ENCODE assay signal across 9 cellular contexts in the genomic region with DNA sequence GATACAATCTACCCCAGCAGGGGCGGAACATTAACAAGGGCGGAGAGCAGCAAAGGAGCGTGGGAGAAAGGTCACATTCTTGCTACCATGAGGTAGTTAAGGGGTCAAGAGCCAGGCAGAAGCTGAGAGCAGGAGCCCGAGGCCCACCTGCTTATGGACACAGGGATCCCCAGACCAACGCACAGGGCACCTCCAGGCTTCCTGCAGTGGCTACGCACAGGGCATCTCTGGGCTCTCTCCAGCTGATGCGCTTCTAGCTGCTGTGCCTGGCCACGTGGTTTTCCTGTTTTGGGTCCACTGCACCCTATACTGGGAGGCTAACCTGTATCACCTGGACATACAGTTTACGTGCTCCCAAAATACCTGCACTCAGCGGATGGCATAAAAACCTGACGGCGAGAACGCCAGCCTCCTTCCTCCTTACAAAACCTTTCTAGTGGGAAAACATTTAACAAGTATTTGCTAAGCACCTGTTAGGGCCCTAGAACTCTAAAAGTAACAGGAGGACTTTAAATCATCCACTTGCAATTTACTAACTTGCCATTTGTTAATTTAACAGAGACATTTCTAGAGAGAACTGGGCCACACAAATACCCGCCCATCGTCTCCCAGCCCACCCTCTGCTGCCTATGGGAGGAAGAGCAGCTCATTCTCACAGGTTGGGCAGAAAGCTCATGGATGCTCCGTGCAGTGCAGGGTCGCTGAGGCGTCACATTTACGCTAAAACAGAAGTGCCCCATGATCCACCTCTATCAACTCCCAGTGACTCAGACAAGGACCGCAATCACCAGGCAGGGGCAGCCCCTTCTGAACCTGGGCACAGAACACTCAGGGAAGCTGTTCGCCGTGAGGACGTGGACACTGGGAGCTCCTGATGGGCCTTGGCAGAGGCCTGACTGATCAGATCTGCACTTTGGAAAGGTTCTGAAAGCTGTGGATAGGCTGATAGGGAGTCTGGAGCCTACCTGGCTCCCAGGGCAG.
DNase-seq lines count a peak whose midpoint lies in the region; ATAC-seq and TF ChIP-seq lines count a peak whose summit lies in the region.
"Had no signal": no experiment of that assay in that cellular context is flagged by ENCODE, and none has a peak within 500 bp of the region (broad histone marks: within the 10 kb centered on the region; RNA-seq: fewer than 3 reads in every experiment).

No MANE protein-coding gene starts in this region.

- peaks cover 70% of the 10 kb centered on the region for H3K4me1 Mint-ChIP-seq in activated T-helper 2 cell treated with anti-CD3 and anti-CD28 coated beads, Interferon-gamma antibody, Interleukin-2, Interleukin-4, amounts not matched to agents 10 μg/mL and 5 μg/mL and 100 μg/mL, durations not matched to agents 14 hours and 24 hours and 36 hours (ENCODE audit: low read depth)
- H3K4me1 Mint-ChIP-seq in nephron = peaks cover 79% of the 10 kb centered on the region

- H3K4me3 Mint-ChIP-seq in activated T-helper 2 cell treated with anti-CD3 and anti-CD28 coated beads, Interferon-gamma antibody, Interleukin-2, Interleukin-4, amounts not matched to agents 10 μg/mL and 5 μg/mL and 100 μg/mL, durations not matched to agents 14 hours and 24 hours and 36 hours (ENCODE audit: low read depth) = peak overlapping the region; percentile 77
- H3K4me3 Mint-ChIP-seq in nephron = no peak overlapping the region

- no peaks in the 10 kb centered on the region for H3K9me3 Mint-ChIP-seq in activated T-helper 2 cell treated with anti-CD3 and anti-CD28 coated beads, Interferon-gamma antibody, Interleukin-2, Interleukin-4, amounts not matched to agents 10 μg/mL and 5 μg/mL and 100 μg/mL, durations not matched to agents 14 hours and 24 hours and 36 hours
- H3K9me3 Mint-ChIP-seq in nephron = no peaks in the 10 kb centered on the region

- no peaks in the 10 kb centered on the region for H3K27me3 Mint-ChIP-seq in activated T-helper 2 cell treated with anti-CD3 and anti-CD28 coated beads, Interferon-gamma antibody, Interleukin-2, Interleukin-4, amounts not matched to agents 10 μg/mL and 5 μg/mL and 100 μg/mL, durations not matched to agents 14 hours and 24 hours and 36 hours (ENCODE audit: low read depth)
- peaks cover 5% of the 10 kb centered on the region for H3K27me3 Mint-ChIP-seq in nephron (ENCODE audit: low read depth)

- H3K36me3 Mint-ChIP-seq in activated T-helper 2 cell treated with anti-CD3 and anti-CD28 coated beads, Interferon-gamma antibody, Interleukin-2, Interleukin-4, amounts not matched to agents 10 μg/mL and 5 μg/mL and 100 μg/mL, durations not matched to agents 14 hours and 24 hours and 36 hours (ENCODE audit: low read depth) = peaks cover 16% of the 10 kb centered on the region
- H3K36me3 Mint-ChIP-seq in nephron (ENCODE audit: low read depth) = no peaks in the 10 kb centered on the region

- intact Hi-C loops in activated T-helper 2 cell treated with anti-CD3 and anti-CD28 coated beads, Interferon-gamma antibody, Interleukin-2, Interleukin-4, amounts not matched to agents 10 μg/mL and 5 μg/mL and 100 μg/mL, durations not matched to agents 14 hours and 24 hours and 36 hours (cut with micrococcal nuclease) = loop anchor here (2.0 kb wide), 1 partner anchor 77 kb away; no protein-coding TSS in a partner anchor

- in situ Hi-C loops in GM13977 (cut with MboI; ENCODE audit: low pct_unique_long_range_greater_than_20kb, low sequenced_read_pairs, unreplicated experiment) = no loop called here

- peak overlapping the region; percentile 85 for H3K27ac Mint-ChIP-seq in activated T-helper 2 cell treated with anti-CD3 and anti-CD28 coated beads, Interferon-gamma antibody, Interleukin-2, Interleukin-4, amounts not matched to agents 10 μg/mL and 5 μg/mL and 100 μg/mL, durations not matched to agents 14 hours and 24 hours and 36 hours
- H3K27ac Mint-ChIP-seq in nephron = peak overlapping the region; percentile 68 to 93 (median 72)

- TF ChIP-seq CTCF in GM13977 (IDR thresholded peaks at IDR 0.05; ENCODE audit: extremely low read depth, insufficient read depth, missing control alignments) = no peak
- TF ChIP-seq CTCF in nephron (IDR thresholded peaks at IDR 0.05; ENCODE audit: unreplicated experiment in 3 of 3) = no peak

- peak; percentile 58 for DNase-seq in GM13977 (ENCODE audit: low spot score)
- peak; percentile 51 for DNase-seq in activated T-helper 2 cell treated with anti-CD3 and anti-CD28 coated beads, Interferon-gamma antibody, Interleukin-2, Interleukin-4, amounts not matched to agents 10 μg/mL and 5 μg/mL and 100 μg/mL, durations not matched to agents 14 hours and 24 hours and 36 hours (ENCODE audit: low spot score)
- no peak for DNase-seq in GM03348 (ENCODE audit: low spot score)
- DNase-seq in HuH-7.5 (ENCODE audit: low spot score) = no peak
- no peak for DNase-seq in NCI-H2171 (lab: John Stamatoyannopoulos, UW)

- ATAC-seq in HG03175 (IDR thresholded peaks at IDR 0.05; ENCODE audit: unreplicated experiment) (peak; percentile 70), GM18870 (IDR thresholded peaks at IDR 0.05; ENCODE audit: unreplicated experiment) (no peak)
- ATAC-seq: pancreas had no signal

Comparison
In these comparisons a context has a peak if more than half of its experiments do, and no peak if none do; other contexts are left out.
1. DNase-seq: peak in GM13977 (single experiment) and activated T-helper 2 cell treated with anti-CD3 and anti-CD28 coated beads, Interferon-gamma antibody, Interleukin-2, Interleukin-4, amounts not matched to agents 10 μg/mL and 5 μg/mL and 100 μg/mL, durations not matched to agents 14 hours and 24 hours and 36 hours (single experiment); none in GM03348 (single experiment), HuH-7.5 (single experiment) and NCI-H2171 (single experiment).